In genomic region chr11:60840711-60841430, GRCh38 we compare ENCODE assay signal across 8 cellular contexts. TPM values are rescaled to one million over a fixed set of nuclear protein-coding genes. Genes with fewer than 3 reads are reported as not detected.
DNase-seq lines count a peak whose midpoint lies in the region; ATAC-seq, FAIRE-seq and TF ChIP-seq lines count a peak whose summit lies in the region.

No MANE protein-coding gene starts in this region.

- ATAC-seq in activated CD8-positive, alpha-beta memory T cell treated with anti-CD3 and anti-CD28 coated beads, Interleukin-2, amount 10 ng/mL, durations not matched to agents 7 days and 5 days, result no peak
- no peak for ATAC-seq in GM12878
- ATAC-seq in upper lobe of right lung, result no peak
- no peak for ATAC-seq in GM18505 (IDR thresholded peaks at IDR 0.05; ENCODE audit: unreplicated experiment)
- ATAC-seq in GM21737 (IDR thresholded peaks at IDR 0.05; ENCODE audit: unreplicated experiment), result no peak

- no peak for TF ChIP-seq EP300 in GM12878 (IDR thresholded peaks at IDR 0.05; ENCODE audit: borderline replicate concordance in 1 of 2, control insufficient read depth in 1 of 2, low read depth in 2 of 2, low read length in 2 of 2)

- peaks cover 43% of the 10 kb centered on the region for H3K79me2 ChIP-seq in GM12878 (ENCODE audit: control insufficient read depth, insufficient read depth, low read length)

- no peaks in the 10 kb centered on the region for H3K9me3 Mint-ChIP-seq in activated CD8-positive, alpha-beta memory T cell treated with anti-CD3 and anti-CD28 coated beads, Interleukin-2, amount 10 ng/mL, durations not matched to agents 7 days and 5 days (ENCODE audit: low read depth)

- POLR2A ChIA-PET in GM12878 (lab: Charles Lee), result interaction anchor here (0.6 kb wide), 1 partner anchor 49 kb away, joined by 7 read pairs; no protein-coding TSS in a partner anchor

- H3K27ac ChIP-seq in GM12878 (ENCODE audit: control insufficient read depth, insufficient read depth), result no peak overlapping the region
- peak overlapping the region; percentile 78 for H3K27ac ChIP-seq in upper lobe of right lung

- no peak for FAIRE-seq in GM12878 (lab: Jason Lieb, UNC)

- H3K36me3 Mint-ChIP-seq in activated CD8-positive, alpha-beta memory T cell treated with anti-CD3 and anti-CD28 coated beads, Interleukin-2, amount 10 ng/mL, durations not matched to agents 7 days and 5 days, result peaks cover 3% of the 10 kb centered on the region

- no peak for TF ChIP-seq RAD21 in GM12878 (IDR thresholded peaks at IDR 0.05; ENCODE audit: insufficient read depth, low read depth, low read length)

- intact Hi-C loops in GM12878 (cut with micrococcal nuclease; ENCODE audit: unreplicated experiment) (loop anchor here (10.0 kb wide), 1 partner anchor 114 kb away; the partner anchor contains the start of gene SLC15A3), upper lobe of right lung (cut with DNase I) (no loop called here)

- CTCF ChIA-PET in activated CD8-positive, alpha-beta memory T cell treated with anti-CD3 and anti-CD28 coated beads, Interleukin-2, amount 10 ng/mL, durations not matched to agents 7 days and 5 days (lab: Charles Lee), result interaction anchor here (1.3 to 15.9 kb wide), 4 partner anchors 10 to 59 kb away, joined by 4 to 230 read pairs (median 11); partner anchors contain the start of gene PRPF19
- CTCF ChIA-PET in GM12878 (lab: Yijun Ruan, JAX), result interaction anchor here (0.6 to 2.5 kb wide), 4 partner anchors 9 to 216 kb away, joined by 3 to 18 read pairs (median 4); no protein-coding TSS in a partner anchor

- BruUV-seq in GM12878 (replicated peaks; lab: Mats Ljungman, UMichigan), result no TSS peak

- TF ChIP-seq CTCF in GM12878 (IDR thresholded peaks at IDR 0.05 in 2 of 3, conservative IDR thresholded peaks at IDR 0.05 in 1 of 3; ENCODE audit: control insufficient read depth in 2 of 3, extremely low read depth in 1 of 3, insufficient read depth in 1 of 3, low read depth in 3 of 3, low read length in 3 of 3), result no peak
- TF ChIP-seq CTCF in upper lobe of right lung (IDR thresholded peaks at IDR 0.05), result no peak

- no peaks in the 10 kb centered on the region for H3K27me3 ChIP-seq in GM12878 (replicated peaks in 1 of 2; ENCODE audit: control insufficient read depth in 2 of 2, insufficient read depth in 2 of 2, low read length in 1 of 2)
- peaks cover 4% of the 10 kb centered on the region for H3K27me3 ChIP-seq in upper lobe of right lung

- H3K4me1 ChIP-seq in GM12878 (ENCODE audit: control insufficient read depth, insufficient read depth, low read length) (peaks cover 4% of the 10 kb centered on the region), upper lobe of right lung (peaks cover 31% of the 10 kb centered on the region)

- TF ChIP-seq POLR2A in GM12878 (IDR thresholded peaks at IDR 0.05; ENCODE audit: low read depth, low read length) (no peak), GM18505 (IDR thresholded peaks at IDR 0.05; ENCODE audit: borderline replicate concordance, extremely low read depth, insufficient read depth, insufficient read length) (no peak)

- no peaks in the 10 kb centered on the region for H3K27me3 Mint-ChIP-seq in activated CD8-positive, alpha-beta memory T cell treated with anti-CD3 and anti-CD28 coated beads, Interleukin-2, amount 10 ng/mL, durations not matched to agents 7 days and 5 days

- peak overlapping the region; percentile 99 for H2AFZ ChIP-seq in GM12878 (ENCODE audit: control insufficient read depth, low read depth, low read length)

- RAD21 ChIA-PET in GM12878 (lab: Charles Lee; ENCODE audit: unreplicated experiment), result interaction anchor here (1.2 kb wide), 1 partner anchor 9 kb away, joined by 3 read pairs; no protein-coding TSS in a partner anchor

- H3K27ac Mint-ChIP-seq in activated CD8-positive, alpha-beta memory T cell treated with anti-CD3 and anti-CD28 coated beads, Interleukin-2, amount 10 ng/mL, durations not matched to agents 7 days and 5 days, result peak overlapping the region; percentile 84

- no peaks in the 10 kb centered on the region; a peak in 2 of 4 replicates for H3K36me3 ChIP-seq in GM12878 (ENCODE audit: control insufficient read depth in 2 of 2, insufficient read depth in 2 of 2, low read length in 1 of 2)
- H3K36me3 ChIP-seq in upper lobe of right lung, result no peaks in the 10 kb centered on the region

- WGBS in GM12878 (ENCODE audit: insufficient coverage, insufficient replicate concordance, low lambda C conversion rate, missing lambda C conversion rate), result 81% methylated on average over 12 of the region's 12 CpGs

- no peaks in the 10 kb centered on the region for H3K9me3 ChIP-seq in GM12878 (replicated peaks; ENCODE audit: control insufficient read depth, insufficient read depth, low read length)
- no peaks in the 10 kb centered on the region for H3K9me3 ChIP-seq in upper lobe of right lung

- peak overlapping the region; percentile 86 for H3K4me2 ChIP-seq in GM12878 (ENCODE audit: control insufficient read depth, insufficient read depth)

- no peak for DNase-seq in activated CD8-positive, alpha-beta memory T cell treated with anti-CD3 and anti-CD28 coated beads, Interleukin-2, amount 10 ng/mL, durations not matched to agents 7 days and 5 days
- no peak for DNase-seq in activated CD8-positive, alpha-beta memory T cell treated with anti-CD3 and anti-CD28 coated beads for 24 hours
- no peak for DNase-seq in GM12878 (ENCODE audit: low read depth, low spot score)
- DNase-seq in left kidney (ENCODE audit: low read depth, low spot score), result peak; percentile 51
- DNase-seq in upper lobe of right lung, result no peak
- no peak for DNase-seq in NCI-H69 (lab: John Stamatoyannopoulos, UW)

- no peaks in the 10 kb centered on the region for H4K20me1 ChIP-seq in GM12878 (ENCODE audit: control insufficient read depth, insufficient read depth)

- SMC1A ChIA-PET in GM12878 (lab: Charles Lee; ENCODE audit: uncharacterized antibody, unreplicated experiment), result interaction anchor here (1.0 to 2.0 kb wide), 4 partner anchors 9 to 346 kb away, joined by 3 to 6 read pairs (median 4); no protein-coding TSS in a partner anchor

- in situ Hi-C loops in GM12878 (cut with MboI), result no loop called here

- H3K9ac ChIP-seq in GM12878 (ENCODE audit: control insufficient read depth, insufficient read depth, low read length), result no peak overlapping the region

- H3K4me3 Mint-ChIP-seq in activated CD8-positive, alpha-beta memory T cell treated with anti-CD3 and anti-CD28 coated beads, Interleukin-2, amount 10 ng/mL, durations not matched to agents 7 days and 5 days, result no peak overlapping the region

- H3K4me3 ChIP-seq in GM12878 (no peak overlapping the region), upper lobe of right lung (no peak overlapping the region)

- peaks cover 49% of the 10 kb centered on the region for H3K4me1 Mint-ChIP-seq in activated CD8-positive, alpha-beta memory T cell treated with anti-CD3 and anti-CD28 coated beads, Interleukin-2, amount 10 ng/mL, durations not matched to agents 7 days and 5 days

RNA-seq across cellular contexts. Expression of gene CCDC86, which starts 1.0 kb away (rescaled TPM):
- total RNA-seq in activated CD8-positive, alpha-beta memory T cell treated with anti-CD3 and anti-CD28 coated beads, Interleukin-2, amount 10 ng/mL, durations not matched to agents 7 days and 5 days, result 10 to 100 TPM; 26.5 to 40.8 TPM
- 8.3 and 10.3 TPM in 2 replicates for total RNA-seq in GM12878 (2013; cell fraction: nucleolus; rRNA removed)
- total RNA-seq in GM12878 (2014; rRNA removed) (26.5 and 39.7 TPM in 2 replicates), GM12878 (2014; rRNA removed; fragmentation: Illumina TruSeq; extraction: Trizol) (6.6 and 7.2 TPM in 2 replicates), GM12878 (2021) (51.1 and 58.2 TPM in 2 replicates), upper lobe of right lung (16.6 TPM)
- 7.8 TPM for polyA plus RNA-seq in GM12878 (2011; ENCODE audit: low read depth)
- polyA plus RNA-seq in GM12878 (2011; rRNA removed) (7.7 and 22.3 TPM in 2 replicates), GM12878 (2014; fragmentation: Illumina TruSeq; extraction: Trizol) (24.7 and 37.7 TPM in 2 replicates), GM12878 (2014; fragmentation: Nextera tagmentation; extraction: Ambion mirVana) (1 to 10 TPM; 2.0 to 4.4 TPM), GM12878 (2014; rRNA removed) (44.4 and 49.6 TPM in 2 replicates), GM12878 (2016; fragmentation: Nextera tagmentation; extraction: Ambion mirVana) (10 to 100 TPM; 78.6 to 87.2 TPM)
- polyA plus RNA-seq in GM12878 (2011; cell fraction: cytosol; rRNA removed), result 14.2 and 15.3 TPM in 2 replicates
- 302 and 461 TPM in 2 replicates for polyA plus RNA-seq in GM12878 (2011; cell fraction: nucleus; rRNA removed)
- polyA plus RNA-seq in GM12878 (2012), result 15.2 and 27.8 TPM in 2 replicates
- 9.4 and 12.7 TPM in 2 replicates for polyA minus RNA-seq in GM12878 (2011; rRNA and poly(A)+ RNA removed)
- 4.0 and 5.6 TPM in 2 replicates for polyA minus RNA-seq in GM12878 (2011; cell fraction: cytosol; rRNA and poly(A)+ RNA removed)
- 23.7 and 51.4 TPM in 2 replicates for polyA minus RNA-seq in GM12878 (2011; cell fraction: nucleus; rRNA and poly(A)+ RNA removed)

RNA-seq across cellular contexts. Expression of gene PTGDR2, which starts 14.9 kb away (rescaled TPM):
- 1 to 10 TPM; 1.1 to 3.7 TPM for total RNA-seq in activated CD8-positive, alpha-beta memory T cell treated with anti-CD3 and anti-CD28 coated beads, Interleukin-2, amount 10 ng/mL, durations not matched to agents 7 days and 5 days
- total RNA-seq in GM12878 (2013; cell fraction: nucleolus; rRNA removed), result 0.20 and 0.29 TPM in 2 replicates
- total RNA-seq in GM12878 (2014; rRNA removed), result not detected in 2 replicates
- total RNA-seq in GM12878 (2014; rRNA removed; fragmentation: Illumina TruSeq; extraction: Trizol), result not detected in 2 replicates
- 0.13 TPM in 1 of 2 replicates, not detected in the other for total RNA-seq in GM12878 (2021)
- polyA plus RNA-seq in GM12878 (2011; ENCODE audit: low read depth), result not detected
- polyA plus RNA-seq in GM12878 (2011; rRNA removed), result not detected in 2 replicates
- polyA plus RNA-seq in GM12878 (2011; cell fraction: cytosol; rRNA removed), result 0.03 TPM in 1 of 2 replicates, not detected in the other
- 0.12 and 0.13 TPM in 2 replicates for polyA plus RNA-seq in GM12878 (2011; cell fraction: nucleus; rRNA removed)
- polyA plus RNA-seq in GM12878 (2012), result 0.08 TPM in 1 of 2 replicates, not detected in the other
- polyA plus RNA-seq in GM12878 (2014; fragmentation: Illumina TruSeq; extraction: Trizol), result 0.01 TPM in 1 of 2 replicates, not detected in the other
- polyA plus RNA-seq in GM12878 (2014; fragmentation: Nextera tagmentation; extraction: Ambion mirVana), result not detected
- polyA plus RNA-seq in GM12878 (2014; rRNA removed), result 0.03 TPM in 1 of 2 replicates, not detected in the other
- polyA plus RNA-seq in GM12878 (2016; fragmentation: Nextera tagmentation; extraction: Ambion mirVana), result under 1 TPM; 0.17 to 0.28 TPM
- not detected in 2 replicates for polyA minus RNA-seq in GM12878 (2011; rRNA and poly(A)+ RNA removed)
- not detected in 2 replicates for polyA minus RNA-seq in GM12878 (2011; cell fraction: cytosol; rRNA and poly(A)+ RNA removed)
- polyA minus RNA-seq in GM12878 (2011; cell fraction: nucleus; rRNA and poly(A)+ RNA removed), result not detected in 2 replicates
- total RNA-seq in upper lobe of right lung, result 1.8 TPM

RNA-seq across cellular contexts. Expression of gene ZP1, which starts 26.5 kb away (rescaled TPM):
- not detected for total RNA-seq in activated CD8-positive, alpha-beta memory T cell treated with anti-CD3 and anti-CD28 coated beads, Interleukin-2, amount 10 ng/mL, durations not matched to agents 7 days and 5 days
- total RNA-seq in GM12878 (2013; cell fraction: nucleolus; rRNA removed), result not detected in 2 replicates
- total RNA-seq in GM12878 (2014; rRNA removed) (not detected in 2 replicates), GM12878 (2014; rRNA removed; fragmentation: Illumina TruSeq; extraction: Trizol) (not detected in 2 replicates), GM12878 (2021) (not detected in 2 replicates), upper lobe of right lung (not detected)
- not detected for polyA plus RNA-seq in GM12878 (2011; ENCODE audit: low read depth)
- polyA plus RNA-seq in GM12878 (2011; rRNA removed) (not detected in 2 replicates), GM12878 (2014; fragmentation: Illumina TruSeq; extraction: Trizol) (not detected in 2 replicates), GM12878 (2014; fragmentation: Nextera tagmentation; extraction: Ambion mirVana) (not detected), GM12878 (2014; rRNA removed) (not detected in 2 replicates), GM12878 (2016; fragmentation: Nextera tagmentation; extraction: Ambion mirVana) (not detected)
- polyA plus RNA-seq in GM12878 (2011; cell fraction: cytosol; rRNA removed), result not detected in 2 replicates
- not detected in 2 replicates for polyA plus RNA-seq in GM12878 (2011; cell fraction: nucleus; rRNA removed)
- not detected in 2 replicates for polyA plus RNA-seq in GM12878 (2012)
- not detected in 2 replicates for polyA minus RNA-seq in GM12878 (2011; rRNA and poly(A)+ RNA removed)
- polyA minus RNA-seq in GM12878 (2011; cell fraction: cytosol; rRNA and poly(A)+ RNA removed), result not detected in 2 replicates
- not detected in 2 replicates for polyA minus RNA-seq in GM12878 (2011; cell fraction: nucleus; rRNA and poly(A)+ RNA removed)

RNA-seq across cellular contexts. Expression of gene MS4A10, which starts 55.7 kb away (rescaled TPM):
- not detected for total RNA-seq in activated CD8-positive, alpha-beta memory T cell treated with anti-CD3 and anti-CD28 coated beads, Interleukin-2, amount 10 ng/mL, durations not matched to agents 7 days and 5 days
- total RNA-seq in GM12878 (2013; cell fraction: nucleolus; rRNA removed), result not detected in 2 replicates
- total RNA-seq in GM12878 (2014; rRNA removed) (not detected in 2 replicates), GM12878 (2014; rRNA removed; fragmentation: Illumina TruSeq; extraction: Trizol) (not detected in 2 replicates), GM12878 (2021) (not detected in 2 replicates), upper lobe of right lung (not detected)
- not detected for polyA plus RNA-seq in GM12878 (2011; ENCODE audit: low read depth)
- polyA plus RNA-seq in GM12878 (2011; rRNA removed) (not detected in 2 replicates), GM12878 (2014; fragmentation: Illumina TruSeq; extraction: Trizol) (not detected in 2 replicates), GM12878 (2014; fragmentation: Nextera tagmentation; extraction: Ambion mirVana) (not detected), GM12878 (2014; rRNA removed) (not detected in 2 replicates), GM12878 (2016; fragmentation: Nextera tagmentation; extraction: Ambion mirVana) (not detected)
- not detected in 2 replicates for polyA plus RNA-seq in GM12878 (2011; cell fraction: cytosol; rRNA removed)
- not detected in 2 replicates for polyA plus RNA-seq in GM12878 (2011; cell fraction: nucleus; rRNA removed)
- polyA plus RNA-seq in GM12878 (2012), result not detected in 2 replicates
- polyA minus RNA-seq in GM12878 (2011; rRNA and poly(A)+ RNA removed), result not detected in 2 replicates
- not detected in 2 replicates for polyA minus RNA-seq in GM12878 (2011; cell fraction: cytosol; rRNA and poly(A)+ RNA removed)
- polyA minus RNA-seq in GM12878 (2011; cell fraction: nucleus; rRNA and poly(A)+ RNA removed), result not detected in 2 replicates
